Comparison of ENCODE assay signal across 30 cellular contexts in the genomic region with DNA sequence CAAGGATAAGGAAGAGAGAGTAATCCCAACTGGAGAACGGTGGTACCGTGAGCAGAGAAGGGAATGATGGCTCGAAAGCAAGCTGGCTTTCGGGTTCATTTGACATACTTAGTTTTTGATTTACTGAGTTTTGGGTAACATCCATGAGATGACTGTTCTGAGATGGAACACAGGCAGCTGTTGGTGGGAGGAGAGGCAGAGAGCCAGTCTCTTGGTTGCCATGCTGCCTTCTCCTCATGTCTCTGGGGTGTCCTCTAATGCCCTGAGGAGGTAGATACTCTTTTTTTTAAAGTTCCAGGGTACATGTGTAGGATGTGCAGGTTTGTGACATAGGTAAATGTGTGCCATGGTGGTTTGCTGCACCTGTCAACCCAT.
"Had no signal": no experiment of that assay in that cellular context is flagged by ENCODE, and none has a peak within 500 bp of the region (broad histone marks: within the 10 kb centered on the region; RNA-seq: fewer than 3 reads in every experiment).

No MANE protein-coding gene starts in this region.

- FAIRE-seq: astrocyte, colon, endometrium, endothelial cell of umbilical vein had no signal

- H3K27me3 Mint-ChIP-seq: activated B cell treated with CpG ODN at 0.5 μM for 24 hours had no signal

- ATAC-seq: activated CD4-positive, CD25-positive, alpha-beta regulatory T cell treated with anti-CD3 and anti-CD28 coated beads, Interleukin-2, amount 50 U/mL, for 24 hours; activated CD8-positive, alpha-beta T cell treated with anti-CD3 and anti-CD28 coated beads for 36 hours; activated T-cell treated with anti-CD3 and anti-CD28 coated beads, Interleukin-2, amount 50 U/mL, for 4 hours; activated T-helper 17 cell treated with anti-CD3 and anti-CD28 coated beads, Interleukin-2, amount 50 U/mL, for 72 hours; T-helper 17 cell had no signal

- H3K36me3 ChIP-seq: WERI-Rb-1 had no signal

- DNase-seq: activated B cell treated with CpG ODN at 0.5 μM for 24 hours; activated CD4-positive, alpha-beta T cell treated with anti-CD3 and anti-CD28 coated beads for 48 hours; activated CD4-positive, alpha-beta T cell treated with anti-CD3 and anti-CD28 coated beads, Interleukin-2, amount 50 U/mL, for 1 hour; activated CD4-positive, alpha-beta T cell treated with anti-CD3 and anti-CD28 coated beads, Interleukin-2, amount 50 U/mL, for 48 hours; activated CD8-positive, alpha-beta memory T cell treated with anti-CD3 and anti-CD28 coated beads for 24 hours; activated CD8-positive, alpha-beta T cell treated with anti-CD3 and anti-CD28 coated beads for 36 hours; activated effector memory CD4-positive, alpha-beta T cell treated with Interleukin-2 at 50 U/mL for 16 hours; activated gamma-delta T cell treated with Interleukin-2 at 50 U/mL for 16 hours; activated naive CD4-positive, alpha-beta T cell treated with anti-CD3 and anti-CD28 coated beads, Interleukin-2, amount 50 U/mL, for 16 hours; activated naive CD4-positive, alpha-beta T cell treated with Interleukin-2 at 50 U/mL for 16 hours; activated T-cell treated with anti-CD3 and anti-CD28 coated beads, Interleukin-2, amount 50 U/mL, for 4 hours; amniotic stem cell; caudate nucleus; cortex of kidney; dermis blood vessel endothelial cell; effector CD4-positive, alpha-beta T cell; foreskin melanocyte; T-helper 1 cell; T-helper 17 cell; T1000; WERI-Rb-1 had no signal

- H3K27ac ChIP-seq: epithelial cell of prostate, WERI-Rb-1 had no signal

- H3K4me1 Mint-ChIP-seq: activated B cell treated with CpG ODN at 0.5 μM for 24 hours; activated T-helper 17 cell treated with anti-CD3 and anti-CD28 coated beads, Interleukin-2, amount 50 U/mL, for 72 hours; T-helper 17 cell had no signal

- H3K4me3 Mint-ChIP-seq: activated B cell treated with CpG ODN at 0.5 μM for 24 hours; activated CD8-positive, alpha-beta T cell treated with anti-CD3 and anti-CD28 coated beads for 36 hours; activated naive CD8-positive, alpha-beta T cell; activated T-cell treated with anti-CD3 and anti-CD28 coated beads, Interleukin-2, amount 50 U/mL, for 4 hours; activated T-helper 17 cell treated with anti-CD3 and anti-CD28 coated beads, Interleukin-2, amount 50 U/mL, for 72 hours; T-helper 17 cell; T-helper 2 cell treated with Interferon-gamma antibody and Interleukin-4, amounts not matched to agents 5 μg/mL and 100 μg/mL, for 36 hours had no signal

- H3K27ac Mint-ChIP-seq: activated B cell treated with CpG ODN at 0.5 μM for 24 hours; activated CD8-positive, alpha-beta T cell treated with anti-CD3 and anti-CD28 coated beads for 36 hours; activated naive CD8-positive, alpha-beta T cell; activated T-helper 17 cell treated with anti-CD3 and anti-CD28 coated beads, Interleukin-2, amount 50 U/mL, for 72 hours; T-helper 17 cell; T-helper 2 cell treated with Interferon-gamma antibody and Interleukin-4, amounts not matched to agents 5 μg/mL and 100 μg/mL, for 36 hours had no signal

- H3K9me3 Mint-ChIP-seq: activated CD8-positive, alpha-beta T cell treated with anti-CD3 and anti-CD28 coated beads for 36 hours; T-helper 2 cell treated with Interferon-gamma antibody and Interleukin-4, amounts not matched to agents 5 μg/mL and 100 μg/mL, for 36 hours had no signal
